14 cellular contexts compared by ENCODE assay signal in the genomic region with DNA sequence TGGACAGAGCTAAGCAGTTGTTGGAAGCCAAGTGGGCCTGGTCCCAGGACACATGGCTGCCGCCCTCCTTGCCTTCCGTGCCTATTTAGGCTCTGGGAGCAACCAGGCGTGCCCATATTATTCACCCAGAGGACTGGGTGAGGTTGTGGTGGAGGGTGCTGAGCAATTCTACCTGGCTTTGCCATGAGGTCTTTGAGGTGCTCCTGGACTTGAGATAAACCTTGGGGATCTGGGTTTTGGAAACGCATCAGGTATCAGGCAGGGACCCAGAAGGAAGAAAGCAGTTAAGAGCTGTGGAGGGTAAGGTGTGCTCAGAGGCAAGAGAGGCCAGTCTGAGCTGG.
"Had no signal": no experiment of that assay in that cellular context is flagged by ENCODE, and none has a peak within 500 bp of the region (broad histone marks: within the 10 kb centered on the region; RNA-seq: fewer than 3 reads in every experiment).

No MANE protein-coding gene starts in this region.

- H3K27me3 ChIP-seq: gastroesophageal sphincter, heart right ventricle, sigmoid colon, testis, upper lobe of right lung had no signal

- H3K9me3 ChIP-seq: gastroesophageal sphincter, heart right ventricle, sigmoid colon, testis, upper lobe of right lung had no signal

- H3K4me1 ChIP-seq: testis had no signal

- H3K36me3 ChIP-seq: gastroesophageal sphincter, heart right ventricle, sigmoid colon, upper lobe of right lung, WERI-Rb-1 had no signal

- H3K27ac ChIP-seq: gastroesophageal sphincter, testis, upper lobe of right lung, WERI-Rb-1 had no signal

- DNase-seq: activated CD4-positive, alpha-beta T cell treated with anti-CD3 and anti-CD28 coated beads for 36 hours; activated CD4-positive, alpha-beta T cell treated with anti-CD3 and anti-CD28 coated beads, Interleukin-2, amount 50 U/mL, for 48 hours; activated naive CD8-positive, alpha-beta T cell treated with anti-CD3 and anti-CD28 coated beads for 36 hours; activated T-cell treated with anti-CD3 and anti-CD28 coated beads for 4 hours; amniotic stem cell; heart right ventricle; left cardiac atrium; sigmoid colon; stimulated activated CD4-positive, alpha-beta T cell treated with anti-CD3 and anti-CD28 coated beads, Interleukin-4, amount 100 ng/mL, for 4 hours; T-helper 17 cell; upper lobe of right lung; WERI-Rb-1 had no signal
